Comparison of ENCODE assay signal across 8 cellular contexts in genomic region chrX:136708348-136708747, GRCh38.
DNase-seq lines count a peak whose midpoint lies in the region; ATAC-seq and TF ChIP-seq lines count a peak whose summit lies in the region.

No MANE protein-coding gene starts in this region.

- no peaks in the 10 kb centered on the region for H3K79me2 ChIP-seq in smooth muscle cell (ENCODE audit: low read depth)

- H3K4me3 ChIP-seq in cardiac fibroblast (replicated peaks in 1 of 2; ENCODE audit: low read depth in 2 of 2, low read length in 2 of 2) (no peak overlapping the region), smooth muscle cell (no peak overlapping the region)

- H3K4me1 ChIP-seq in smooth muscle cell (ENCODE audit: low read depth) = no peaks in the 10 kb centered on the region

- no peaks in the 10 kb centered on the region for H4K20me1 ChIP-seq in smooth muscle cell (ENCODE audit: low read depth)

- CTCF ChIA-PET in activated naive CD4-positive, alpha-beta T cell treated with anti-CD3 and anti-CD28 coated beads, Interleukin-2, amount 10 ng/mL, durations not matched to agents 7 days and 5 days (lab: Charles Lee) = interaction anchor here (0.6 to 1.7 kb wide), 6 partner anchors 8 to 93 kb away, joined by 3 to 12 read pairs (median 4); no protein-coding TSS in a partner anchor

- H3K9me3 ChIP-seq in smooth muscle cell (replicated peaks; ENCODE audit: low read depth) = no peaks in the 10 kb centered on the region

- no peak for DNase-seq in activated naive CD4-positive, alpha-beta T cell treated with anti-CD3 and anti-CD28 coated beads, Interleukin-2, amount 10 ng/mL, durations not matched to agents 7 days and 5 days
- no peak for DNase-seq in activated naive CD4-positive, alpha-beta T cell treated with anti-CD3 and anti-CD28 coated beads, Interleukin-2, amount 50 U/mL, for 72 hours (ENCODE audit: low spot score in 2 of 2)
- DNase-seq in Kasumi-1 (lab: John Stamatoyannopoulos, UW) (peak; percentile 22 to 51), cardiac fibroblast (ENCODE audit: low read depth in 2 of 2) (peak; percentile 15 to 16), smooth muscle cell (lab: John Stamatoyannopoulos, UW; ENCODE audit: unreplicated experiment) (no peak), HuH-7 (ENCODE audit: low spot score) (no peak), NCI-H2029 (lab: John Stamatoyannopoulos, UW) (no peak), inferior parietal cortex (ENCODE audit: extremely low spot score) (no peak)

- no peaks in the 10 kb centered on the region for H3K36me3 ChIP-seq in smooth muscle cell (ENCODE audit: low read depth)

- no peaks in the 10 kb centered on the region for H3K27me3 Mint-ChIP-seq in activated naive CD4-positive, alpha-beta T cell treated with anti-CD3 and anti-CD28 coated beads, Interleukin-2, amount 10 ng/mL, durations not matched to agents 7 days and 5 days

- no peak overlapping the region for H3K4me3 Mint-ChIP-seq in activated naive CD4-positive, alpha-beta T cell treated with anti-CD3 and anti-CD28 coated beads, Interleukin-2, amount 10 ng/mL, durations not matched to agents 7 days and 5 days

- H3K9ac ChIP-seq in smooth muscle cell (ENCODE audit: low read depth) = no peak overlapping the region

- H2AFZ ChIP-seq in smooth muscle cell (ENCODE audit: low read depth) = no peak overlapping the region

- H3K9me3 Mint-ChIP-seq in activated naive CD4-positive, alpha-beta T cell treated with anti-CD3 and anti-CD28 coated beads, Interleukin-2, amount 10 ng/mL, durations not matched to agents 7 days and 5 days = no peaks in the 10 kb centered on the region
- H3K9me3 Mint-ChIP-seq in activated naive CD4-positive, alpha-beta T cell treated with anti-CD3 and anti-CD28 coated beads, Interleukin-2, amount 50 U/mL, for 72 hours = no peaks in the 10 kb centered on the region

- 73% methylated on average over 1 of the region's 1 CpG for WGBS in smooth muscle cell (ENCODE audit: low lambda C conversion rate)

- H3K4me1 Mint-ChIP-seq in activated naive CD4-positive, alpha-beta T cell treated with anti-CD3 and anti-CD28 coated beads, Interleukin-2, amount 10 ng/mL, durations not matched to agents 7 days and 5 days = peaks cover 27% of the 10 kb centered on the region

- peak; percentile 36 for TF ChIP-seq CTCF in cardiac fibroblast (IDR thresholded peaks at IDR 0.05; ENCODE audit: low read depth, low read length)
- peak; percentile 18 for TF ChIP-seq CTCF in smooth muscle cell (IDR thresholded peaks at IDR 0.05; ENCODE audit: borderline replicate concordance, insufficient read depth, poor library complexity, severe bottlenecking)

- no peak overlapping the region for H3K27ac ChIP-seq in smooth muscle cell (ENCODE audit: low read depth)

- no peaks in the 10 kb centered on the region for H3F3A ChIP-seq in smooth muscle cell (ENCODE audit: low read depth)

- no peaks in the 10 kb centered on the region for H3K27me3 ChIP-seq in smooth muscle cell (ENCODE audit: low read depth)

- no peak overlapping the region for H3K4me2 ChIP-seq in smooth muscle cell

- peaks cover 52% of the 10 kb centered on the region for H3K36me3 Mint-ChIP-seq in activated naive CD4-positive, alpha-beta T cell treated with anti-CD3 and anti-CD28 coated beads, Interleukin-2, amount 10 ng/mL, durations not matched to agents 7 days and 5 days
- H3K36me3 Mint-ChIP-seq in activated naive CD4-positive, alpha-beta T cell treated with anti-CD3 and anti-CD28 coated beads, Interleukin-2, amount 50 U/mL, for 72 hours = peaks cover 0 to 36% of the 10 kb centered on the region in 2 donors

- ATAC-seq in activated naive CD4-positive, alpha-beta T cell treated with anti-CD3 and anti-CD28 coated beads, Interleukin-2, amount 50 U/mL, for 72 hours = no peak

- peak overlapping the region; percentile 11 for H3K27ac Mint-ChIP-seq in activated naive CD4-positive, alpha-beta T cell treated with anti-CD3 and anti-CD28 coated beads, Interleukin-2, amount 10 ng/mL, durations not matched to agents 7 days and 5 days
- H3K27ac Mint-ChIP-seq in activated naive CD4-positive, alpha-beta T cell treated with anti-CD3 and anti-CD28 coated beads, Interleukin-2, amount 50 U/mL, for 72 hours = no peak overlapping the region

Comparison
In these comparisons a context has a peak if more than half of its experiments do, and no peak if none do; other contexts are left out.
1. DNase-seq: peak in Kasumi-1 (2 of 2) and cardiac fibroblast (2 of 2); none in activated naive CD4-positive, alpha-beta T cell treated with anti-CD3 and anti-CD28 coated beads, Interleukin-2, amount 10 ng/mL, durations not matched to agents 7 days and 5 days (single experiment), activated naive CD4-positive, alpha-beta T cell treated with anti-CD3 and anti-CD28 coated beads, Interleukin-2, amount 50 U/mL, for 72 hours (0 of 2), smooth muscle cell (single experiment), HuH-7 (single experiment), NCI-H2029 (single experiment) and inferior parietal cortex (single experiment).